29 cellular contexts compared by ENCODE assay signal in the genomic region with DNA sequence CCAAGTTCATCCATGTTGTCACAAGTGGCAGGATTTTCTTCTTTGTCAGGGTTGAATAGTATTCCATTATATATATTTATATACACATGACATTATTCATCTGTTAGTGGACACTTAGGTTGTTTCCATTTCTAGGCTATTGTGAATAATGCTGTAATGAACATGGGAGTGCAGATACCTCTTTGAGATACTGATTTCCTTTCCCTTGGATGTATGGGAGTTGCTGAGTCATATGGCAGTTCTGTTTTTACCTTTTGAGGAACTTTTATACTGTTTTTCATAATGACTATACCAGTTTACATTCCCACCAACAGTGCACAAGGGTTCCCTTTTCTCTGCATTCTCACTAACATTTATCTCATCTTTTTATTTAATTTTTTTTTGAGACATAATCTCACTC. TPM values are rescaled to one million over a fixed set of nuclear protein-coding genes. Genes with fewer than 3 reads are reported as not detected.
"Had no signal": no experiment of that assay in that cellular context is flagged by ENCODE, and none has a peak within 500 bp of the region (broad histone marks: within the 10 kb centered on the region; RNA-seq: fewer than 3 reads in every experiment).

No MANE protein-coding gene starts in this region.

- H3K36me3 Mint-ChIP-seq: activated naive CD4-positive, alpha-beta T cell treated with anti-CD3 and anti-CD28 coated beads, Interleukin-2, amount 50 U/mL, for 24 hours had no signal

- H3K4me1 ChIP-seq: ascending aorta, body of pancreas had no signal

- H3K4me3 ChIP-seq: ascending aorta, body of pancreas, coronary artery had no signal

- H3K9me3 ChIP-seq: ascending aorta, body of pancreas had no signal

- ATAC-seq: activated CD4-positive, CD25-positive, alpha-beta regulatory T cell treated with anti-CD3 and anti-CD28 coated beads, Interleukin-2, amount 50 U/mL, for 24 hours; activated CD8-positive, alpha-beta T cell treated with anti-CD3 and anti-CD28 coated beads for 36 hours; body of pancreas had no signal

- FAIRE-seq: bronchial epithelial cell had no signal

- H3K27me3 ChIP-seq: ascending aorta, body of pancreas had no signal

- H3K27ac Mint-ChIP-seq: activated CD8-positive, alpha-beta T cell treated with anti-CD3 and anti-CD28 coated beads for 36 hours; activated naive CD4-positive, alpha-beta T cell treated with anti-CD3 and anti-CD28 coated beads, Interleukin-2, amount 50 U/mL, for 24 hours; activated T-helper 1 cell treated with anti-CD3 and anti-CD28 coated beads, Interleukin-12 subunit alpha, Interleukin-12 subunit beta, Interleukin-2, Interleukin-4 antibody, amounts not matched to agents 30 ng/mL and 10 ng/mL and 1 ng/mL, durations not matched to agents 14 hours and 24 hours and 36 hours had no signal

- H3K9me3 Mint-ChIP-seq: activated naive CD4-positive, alpha-beta T cell treated with anti-CD3 and anti-CD28 coated beads, Interleukin-2, amount 50 U/mL, for 24 hours had no signal

- H3K27ac ChIP-seq: ascending aorta, body of pancreas, coronary artery, WERI-Rb-1 had no signal

- DNase-seq: activated CD4-positive, alpha-beta T cell treated with anti-CD3 and anti-CD28 coated beads for 4 hours; activated CD8-positive, alpha-beta memory T cell treated with anti-CD3 and anti-CD28 coated beads, Interleukin-2, amount 50 U/mL, for 4 hours; activated CD8-positive, alpha-beta T cell treated with anti-CD3 and anti-CD28 coated beads for 36 hours; activated effector memory CD4-positive, alpha-beta T cell treated with Interleukin-2 at 50 U/mL for 16 hours; activated naive CD4-positive, alpha-beta T cell; body of pancreas; central memory CD4-positive, alpha-beta T cell; NCI-H1105 treated with DMSO at 0.1 percent for 48 hours; NCI-H1436 treated with DMSO at 0.1 percent for 48 hours; NCI-H187; NCI-H2081; NCI-H510A treated with DMSO at 0.1 percent for 48 hours; NCI-H69; NK-92 treated with Interleukin-12 subunit alpha and Interleukin-12 subunit beta, amount 100 ng/mL, for 24 hours; SIG-M5; T-helper 1 cell; WERI-Rb-1 had no signal

- H3K27me3 Mint-ChIP-seq: activated CD8-positive, alpha-beta T cell treated with anti-CD3 and anti-CD28 coated beads for 36 hours; activated naive CD4-positive, alpha-beta T cell treated with anti-CD3 and anti-CD28 coated beads, Interleukin-2, amount 50 U/mL, for 24 hours had no signal

- H3K36me3 ChIP-seq: ascending aorta had no signal

- H3K4me3 Mint-ChIP-seq: activated CD8-positive, alpha-beta T cell treated with anti-CD3 and anti-CD28 coated beads for 36 hours; activated naive CD4-positive, alpha-beta T cell treated with anti-CD3 and anti-CD28 coated beads, Interleukin-2, amount 50 U/mL, for 24 hours; activated T-helper 1 cell treated with anti-CD3 and anti-CD28 coated beads, Interleukin-12 subunit alpha, Interleukin-12 subunit beta, Interleukin-2, Interleukin-4 antibody, amounts not matched to agents 30 ng/mL and 10 ng/mL and 1 ng/mL, durations not matched to agents 14 hours and 24 hours and 36 hours had no signal

RNA-seq across cellular contexts. Expression of a gene that starts 1.8 kb away (rescaled TPM):
- total RNA-seq: activated T-helper 1 cell treated with anti-CD3 and anti-CD28 coated beads, Interleukin-12 subunit alpha, Interleukin-12 subunit beta, Interleukin-2, Interleukin-4 antibody, amounts not matched to agents 30 ng/mL and 10 ng/mL and 1 ng/mL, durations not matched to agents 14 hours and 24 hours and 36 hours; ascending aorta; body of pancreas; chondrocyte; LHCN-M2; M059J; OCI-LY7; RPMI7951; T-helper 2 cell treated with Interferon-gamma antibody and Interleukin-4, amounts not matched to agents 100 ng/mL and 5 ng/mL, for 36 hours had no signal

RNA-seq across cellular contexts. Expression of a gene that starts 29.3 kb away (rescaled TPM):
- total RNA-seq: chondrocyte, LHCN-M2, RPMI7951 had no signal

RNA-seq across cellular contexts. Expression of a gene that starts 48.4 kb away (rescaled TPM):
- total RNA-seq: OCI-LY7, RPMI7951 had no signal
